In the genomic region with DNA sequence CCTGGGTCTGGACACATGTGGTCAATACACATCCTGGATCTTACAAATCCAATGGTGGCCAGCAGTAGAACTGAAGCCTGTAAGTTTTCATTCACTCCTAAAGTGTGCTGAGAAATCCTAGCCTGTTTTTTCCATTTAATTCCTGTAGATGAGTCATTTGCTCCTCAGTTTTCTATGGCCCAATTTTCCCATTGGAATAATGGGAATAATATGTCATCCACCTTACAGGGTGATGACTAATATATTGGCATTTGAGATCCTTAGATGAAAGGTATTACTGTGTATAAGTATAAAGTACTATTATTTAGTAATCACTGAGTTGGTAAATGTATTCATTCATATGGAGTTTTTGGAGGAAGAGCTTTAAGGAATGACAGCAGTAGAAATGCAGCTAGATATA, we compare ENCODE assay signal across 24 cellular contexts.
DNase-seq lines count a peak whose midpoint lies in the region; ATAC-seq, FAIRE-seq and TF ChIP-seq lines count a peak whose summit lies in the region.
"Had no signal": no experiment of that assay in that cellular context is flagged by ENCODE, and none has a peak within 500 bp of the region (broad histone marks: within the 10 kb centered on the region; RNA-seq: fewer than 3 reads in every experiment).

No MANE protein-coding gene starts in this region.

- H3K9me2 ChIP-seq in SK-N-SH (no peaks in the 10 kb centered on the region), PC-9 (ENCODE audit: insufficient read depth) (no peaks in the 10 kb centered on the region)

- H2AFZ ChIP-seq in SK-N-SH (ENCODE audit: low read depth) (no peak overlapping the region), PC-9 (no peak overlapping the region)

- H3K9me3 ChIP-seq in SK-N-SH (no peaks in the 10 kb centered on the region), PC-9 (ENCODE audit: insufficient read depth, low read depth) (no peaks in the 10 kb centered on the region)
- H3K9me3 ChIP-seq: heart left ventricle, left lung, tibial nerve had no signal

- H3K4me3 ChIP-seq in SK-N-SH (ENCODE audit: low read depth in 2 of 2, low read length in 1 of 2) (no peak overlapping the region), PC-9 (no peak overlapping the region)
- H3K4me3 ChIP-seq: heart left ventricle, left lung, tibial nerve had no signal

- no TSS peak for BruUV-seq in PC-9 (replicated peaks; lab: Mats Ljungman, UMichigan)

- intact Hi-C loops in PC-9 (cut with micrococcal nuclease; ENCODE audit: unreplicated experiment), result loop anchor here (10.0 kb wide), 1 partner anchor 67 kb away; no protein-coding TSS in a partner anchor

- no peak for TF ChIP-seq RAD21 in SK-N-SH (IDR thresholded peaks at IDR 0.05; ENCODE audit: low read length)

- TF ChIP-seq EP300 in SK-N-SH (IDR thresholded peaks at IDR 0.05; ENCODE audit: borderline replicate concordance in 1 of 2, low read depth in 1 of 2, low read length in 1 of 2), result no peak

- CTCF ChIA-PET in SK-N-SH (lab: Yijun Ruan, JAX), result interaction anchor here (1.1 to 2.2 kb wide), 4 partner anchors 9 to 181 kb away, joined by 3 to 6 read pairs (median 4); no protein-coding TSS in a partner anchor
- CTCF ChIA-PET in PC-9 (lab: Charles Lee), result no interaction called here

- DNase-seq in SK-N-SH, result no peak
- DNase-seq in SW480 (ENCODE audit: low spot score), result peak; percentile 61
- DNase-seq in kidney glomerular epithelial cell (lab: John Stamatoyannopoulos, UW), result peak; percentile 4
- peak; percentile 24 for DNase-seq in urothelium cell line (ENCODE audit: low spot score)
- no peak for DNase-seq in stimulated activated CD4-positive, alpha-beta T cell treated with anti-CD3 and anti-CD28 coated beads, Interleukin-4, amount 100 ng/mL, for 1 hour
- DNase-seq in caudate nucleus (lab: John Stamatoyannopoulos, UW), result no peak
- DNase-seq in PC-9, result no peak
- DNase-seq: activated CD4-positive, alpha-beta T cell treated with anti-CD3 and anti-CD28 coated beads, Interleukin-2, amount 10 ng/mL, durations not matched to agents 7 days and 5 days; activated naive CD4-positive, alpha-beta T cell treated with anti-CD3 and anti-CD28 coated beads, Interleukin-2, amount 10 ng/mL, durations not matched to agents 7 days and 5 days; amniotic stem cell; CD8-positive, alpha-beta memory T cell; GDM1; GOT3; heart left ventricle; Karpas-422; left lung; naive thymus-derived CD4-positive, alpha-beta T cell; NCI-H187; NCI-H526; retina; T-helper 9 cell had no signal

- TF ChIP-seq CTCF in SK-N-SH (IDR thresholded peaks at IDR 0.05), result no peak
- TF ChIP-seq CTCF in PC-9 (conservative IDR thresholded peaks at IDR 0.05), result no peak

- H3K79me2 ChIP-seq in SK-N-SH (ENCODE audit: insufficient read depth) (no peaks in the 10 kb centered on the region), PC-9 (ENCODE audit: low read depth) (no peaks in the 10 kb centered on the region)

- no peak overlapping the region for H3K4me2 ChIP-seq in SK-N-SH
- H3K4me2 ChIP-seq in PC-9, result no peak overlapping the region

- POLR2A ChIA-PET in SK-N-SH (lab: Yijun Ruan, JAX), result interaction anchor here (0.6 kb wide), 1 partner anchor 459 kb away, joined by 3 read pairs; no protein-coding TSS in a partner anchor
- POLR2A ChIA-PET in PC-9 (lab: Charles Lee; ENCODE audit: unreplicated experiment), result no interaction called here

- no peak overlapping the region for H3K27ac ChIP-seq in SK-N-SH (ENCODE audit: low read depth in 2 of 2, low read length in 1 of 2)
- H3K27ac ChIP-seq in caudate nucleus (ENCODE audit: low read depth, low read length), result no peak overlapping the region
- H3K27ac ChIP-seq in PC-9, result no peak overlapping the region
- H3K27ac ChIP-seq: 22Rv1, heart left ventricle, left lung, tibial nerve had no signal

- FAIRE-seq in urothelium cell line (lab: Jason Lieb, UNC), result no peak

- no peaks in the 10 kb centered on the region for H3K27me3 ChIP-seq in SK-N-SH (ENCODE audit: insufficient read depth)
- H3K27me3 ChIP-seq in PC-9 (ENCODE audit: insufficient read depth, low read depth), result peaks cover 59% of the 10 kb centered on the region
- H3K27me3 ChIP-seq: heart left ventricle had no signal

- H4K20me1 ChIP-seq in SK-N-SH (ENCODE audit: insufficient read depth), result no peaks in the 10 kb centered on the region
- no peaks in the 10 kb centered on the region for H4K20me1 ChIP-seq in PC-9 (ENCODE audit: insufficient read depth)

- H3K36me3 ChIP-seq in SK-N-SH (replicated peaks in 1 of 2; ENCODE audit: control insufficient read depth in 1 of 2, insufficient read depth in 2 of 2, low read length in 1 of 2) (no peaks in the 10 kb centered on the region), PC-9 (ENCODE audit: low read depth) (no peaks in the 10 kb centered on the region)
- H3K36me3 ChIP-seq: heart left ventricle, left lung, tibial nerve had no signal

- no peak overlapping the region for H3K9ac ChIP-seq in SK-N-SH

- no peaks in the 10 kb centered on the region for H3F3A ChIP-seq in SK-N-SH (replicated peaks; ENCODE audit: insufficient read depth)
- no peaks in the 10 kb centered on the region for H3F3A ChIP-seq in PC-9 (ENCODE audit: insufficient read depth, low read depth)

- ATAC-seq in SK-N-SH treated with all-trans-retinoic acid at 6 μM for 48 hours, result no peak
- ATAC-seq: left lung; naive thymus-derived CD4-positive, alpha-beta T cell had no signal

- no peaks in the 10 kb centered on the region for H3K4me1 ChIP-seq in SK-N-SH (ENCODE audit: control insufficient read depth in 1 of 2, insufficient read depth in 2 of 2, low read depth in 1 of 2, low read length in 1 of 2)
- no peaks in the 10 kb centered on the region for H3K4me1 ChIP-seq in PC-9 (replicated peaks; ENCODE audit: insufficient read depth)
- H3K4me1 ChIP-seq: left lung, tibial nerve had no signal

TF ChIP-seq in SK-N-SH, 30 proteins besides CTCF, POLR2A, EP300 and RAD21:
- TF ChIP-seq JUND (IDR thresholded peaks at IDR 0.05) (peak; percentile 8; the same call in 1 of the 2 replicates), NRF1 (IDR thresholded peaks at IDR 0.05; ENCODE audit: low read depth, low read length) (no peak)

TF ChIP-seq in SK-N-SH treated with all-trans-retinoic acid at 6 μM for 48 hours, 23 proteins besides CTCF, POLR2A, EP300 and RAD21:
- no peak for TF ChIP-seq ZNF565 (CRISPR knock-in tag; conservative IDR thresholded peaks at IDR 0.05; ENCODE audit: low read depth)
- no peak for TF ChIP-seq TOX (CRISPR knock-in tag; IDR thresholded peaks at IDR 0.05; ENCODE audit: borderline replicate concordance)
- no peak for TF ChIP-seq TCF4 (CRISPR knock-in tag; IDR thresholded peaks at IDR 0.05; ENCODE audit: borderline replicate concordance)
- TF ChIP-seq CSDC2 (CRISPR knock-in tag; IDR thresholded peaks at IDR 0.05), result no peak
- TF ChIP-seq RARB (CRISPR knock-in tag; IDR thresholded peaks at IDR 0.05), result no peak
- TF ChIP-seq GLIS3 (CRISPR knock-in tag; IDR thresholded peaks at IDR 0.05), result no peak
- TF ChIP-seq ESRRG (CRISPR knock-in tag; IDR thresholded peaks at IDR 0.05), result no peak
- TF ChIP-seq, protein P1, sequence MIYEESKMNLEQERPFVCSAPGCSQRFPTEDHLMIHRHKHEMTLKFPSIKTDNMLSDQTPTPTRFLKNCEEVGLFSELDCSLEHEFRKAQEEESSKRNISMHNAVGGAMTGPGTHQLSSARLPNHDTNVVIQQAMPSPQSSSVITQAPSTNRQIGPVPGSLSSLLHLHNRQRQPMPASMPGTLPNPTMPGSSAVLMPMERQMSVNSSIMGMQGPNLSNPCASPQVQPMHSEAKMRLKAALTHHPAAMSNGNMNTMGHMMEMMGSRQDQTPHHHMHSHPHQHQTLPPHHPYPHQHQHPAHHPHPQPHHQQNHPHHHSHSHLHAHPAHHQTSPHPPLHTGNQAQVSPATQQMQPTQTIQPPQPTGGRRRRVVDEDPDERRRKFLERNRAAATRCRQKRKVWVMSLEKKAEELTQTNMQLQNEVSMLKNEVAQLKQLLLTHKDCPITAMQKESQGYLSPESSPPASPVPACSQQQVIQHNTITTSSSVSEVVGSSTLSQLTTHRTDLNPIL (CRISPR knock-in tag; IDR thresholded peaks at IDR 0.05; ENCODE audit: low read depth), result no peak
- no peak for TF ChIP-seq ARNTL (CRISPR knock-in tag; IDR thresholded peaks at IDR 0.05; ENCODE audit: borderline replicate concordance, low read depth)
- no peak for TF ChIP-seq BACH2 (CRISPR knock-in tag; IDR thresholded peaks at IDR 0.05; ENCODE audit: borderline replicate concordance)
- no peak for TF ChIP-seq PPARA (CRISPR knock-in tag; IDR thresholded peaks at IDR 0.05; ENCODE audit: borderline replicate concordance)
- no peak for TF ChIP-seq ZC3H10 (CRISPR knock-in tag; IDR thresholded peaks at IDR 0.05)
- TF ChIP-seq, protein P2, sequence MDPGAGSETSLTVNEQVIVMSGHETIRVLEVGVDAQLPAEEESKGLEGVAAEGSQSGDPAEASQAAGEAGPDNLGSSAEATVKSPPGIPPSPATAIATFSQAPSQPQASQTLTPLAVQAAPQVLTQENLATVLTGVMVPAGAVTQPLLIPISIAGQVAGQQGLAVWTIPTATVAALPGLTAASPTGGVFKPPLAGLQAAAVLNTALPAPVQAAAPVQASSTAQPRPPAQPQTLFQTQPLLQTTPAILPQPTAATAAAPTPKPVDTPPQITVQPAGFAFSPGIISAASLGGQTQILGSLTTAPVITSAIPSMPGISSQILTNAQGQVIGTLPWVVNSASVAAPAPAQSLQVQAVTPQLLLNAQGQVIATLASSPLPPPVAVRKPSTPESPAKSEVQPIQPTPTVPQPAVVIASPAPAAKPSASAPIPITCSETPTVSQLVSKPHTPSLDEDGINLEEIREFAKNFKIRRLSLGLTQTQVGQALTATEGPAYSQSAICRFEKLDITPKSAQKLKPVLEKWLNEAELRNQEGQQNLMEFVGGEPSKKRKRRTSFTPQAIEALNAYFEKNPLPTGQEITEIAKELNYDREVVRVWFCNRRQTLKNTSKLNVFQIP (CRISPR knock-in tag; IDR thresholded peaks at IDR 0.05; ENCODE audit: borderline replicate concordance, low read depth), result no peak

Comparison
In these comparisons a context has a peak if more than half of its experiments do, and no peak if none do; other contexts are left out.
1. DNase-seq: peak in SW480 (single experiment), kidney glomerular epithelial cell (single experiment) and urothelium cell line (single experiment); none in SK-N-SH (single experiment), stimulated activated CD4-positive, alpha-beta T cell treated with anti-CD3 and anti-CD28 coated beads, Interleukin-4, amount 100 ng/mL, for 1 hour (single experiment), caudate nucleus (0 of 61) and PC-9 (0 of 2).